Comparison of ENCODE assay signal across 1 cellular context in the genomic region with DNA sequence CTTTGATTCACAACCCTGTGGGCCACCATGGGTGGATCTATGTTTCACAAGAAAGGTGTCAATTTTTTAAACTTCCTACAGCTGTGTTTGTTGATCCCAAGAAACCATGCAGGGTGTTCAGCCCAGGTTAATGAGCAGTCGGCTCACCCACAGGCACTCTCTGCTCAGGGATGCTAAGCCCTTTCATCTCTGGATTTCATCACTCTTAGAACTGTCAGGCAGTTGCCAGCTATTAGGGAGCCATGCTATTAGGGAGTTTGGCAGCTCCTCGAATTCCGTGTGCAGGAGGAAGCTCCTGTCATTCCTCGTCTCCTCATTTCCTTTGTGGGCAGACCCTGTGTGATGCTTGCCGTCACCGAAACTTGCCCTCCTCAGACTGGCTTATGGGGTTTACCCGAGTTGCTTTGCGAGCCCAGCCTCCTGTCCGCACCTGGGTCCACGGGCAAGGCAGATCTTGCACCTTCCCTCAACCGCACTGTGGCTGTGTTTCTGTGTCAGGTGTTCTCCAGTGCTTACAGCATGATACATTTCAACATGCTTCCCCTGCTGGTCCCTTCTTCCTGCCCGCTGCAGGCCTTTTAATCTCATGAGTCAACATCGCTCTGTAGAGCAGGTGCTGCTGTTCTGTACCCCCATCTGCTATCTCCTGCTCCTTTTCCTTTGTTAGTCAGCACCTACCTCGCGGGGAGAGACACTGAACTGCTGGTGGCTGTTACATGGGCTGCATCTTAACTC.
TF ChIP-seq lines count a peak whose summit lies in the region.

No MANE protein-coding gene starts in this region.

TF ChIP-seq in HepG2, 621 proteins besides CTCF, POLR2A, EP300 and RAD21 (continued from another document):
- TF ChIP-seq, protein P1, sequence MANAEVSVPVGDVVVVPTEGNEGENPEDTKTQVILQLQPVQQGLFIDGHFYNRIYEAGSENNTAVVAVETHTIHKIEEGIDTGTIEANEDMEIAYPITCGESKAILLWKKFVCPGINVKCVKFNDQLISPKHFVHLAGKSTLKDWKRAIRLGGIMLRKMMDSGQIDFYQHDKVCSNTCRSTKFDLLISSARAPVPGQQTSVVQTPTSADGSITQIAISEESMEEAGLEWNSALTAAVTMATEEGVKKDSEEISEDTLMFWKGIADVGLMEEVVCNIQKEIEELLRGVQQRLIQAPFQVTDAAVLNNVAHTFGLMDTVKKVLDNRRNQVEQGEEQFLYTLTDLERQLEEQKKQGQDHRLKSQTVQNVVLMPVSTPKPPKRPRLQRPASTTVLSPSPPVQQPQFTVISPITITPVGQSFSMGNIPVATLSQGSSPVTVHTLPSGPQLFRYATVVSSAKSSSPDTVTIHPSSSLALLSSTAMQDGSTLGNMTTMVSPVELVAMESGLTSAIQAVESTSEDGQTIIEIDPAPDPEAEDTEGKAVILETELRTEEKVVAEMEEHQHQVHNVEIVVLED (CRISPR knock-in tag; IDR thresholded peaks at IDR 0.05; ENCODE audit: borderline replicate concordance) = no peak
- no peak for TF ChIP-seq NR1H2 (CRISPR knock-in tag; IDR thresholded peaks at IDR 0.05; ENCODE audit: borderline replicate concordance, low read depth)
- no peak for TF ChIP-seq FOXC1 (CRISPR knock-in tag; IDR thresholded peaks at IDR 0.05; ENCODE audit: borderline replicate concordance)
- TF ChIP-seq TAF1 (CRISPR knock-in tag; IDR thresholded peaks at IDR 0.05) = no peak
- TF ChIP-seq RNF219 (CRISPR knock-in tag; IDR thresholded peaks at IDR 0.05) = no peak
- 0 out of 2 replicates have a peak, but pooled peaks have one; percentile 17 for TF ChIP-seq TGIF2 (CRISPR knock-in tag; IDR thresholded peaks at IDR 0.05)
- TF ChIP-seq, protein P2, sequence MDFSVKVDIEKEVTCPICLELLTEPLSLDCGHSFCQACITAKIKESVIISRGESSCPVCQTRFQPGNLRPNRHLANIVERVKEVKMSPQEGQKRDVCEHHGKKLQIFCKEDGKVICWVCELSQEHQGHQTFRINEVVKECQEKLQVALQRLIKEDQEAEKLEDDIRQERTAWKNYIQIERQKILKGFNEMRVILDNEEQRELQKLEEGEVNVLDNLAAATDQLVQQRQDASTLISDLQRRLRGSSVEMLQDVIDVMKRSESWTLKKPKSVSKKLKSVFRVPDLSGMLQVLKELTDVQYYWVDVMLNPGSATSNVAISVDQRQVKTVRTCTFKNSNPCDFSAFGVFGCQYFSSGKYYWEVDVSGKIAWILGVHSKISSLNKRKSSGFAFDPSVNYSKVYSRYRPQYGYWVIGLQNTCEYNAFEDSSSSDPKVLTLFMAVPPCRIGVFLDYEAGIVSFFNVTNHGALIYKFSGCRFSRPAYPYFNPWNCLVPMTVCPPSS (IDR thresholded peaks at IDR 0.05) = no peak
- TF ChIP-seq ZNF605 (CRISPR knock-in tag; IDR thresholded peaks at IDR 0.05) = no peak
- no peak for TF ChIP-seq FOXP1 (IDR thresholded peaks at IDR 0.05)
- no peak for TF ChIP-seq FOXP1 (CRISPR knock-in tag; IDR thresholded peaks at IDR 0.05)
- TF ChIP-seq TFAP4 (IDR thresholded peaks at IDR 0.05; ENCODE audit: borderline replicate concordance, low read depth) = 0 out of 2 replicates have a peak, but pooled peaks have one; percentile 12
- TF ChIP-seq, protein P3, sequence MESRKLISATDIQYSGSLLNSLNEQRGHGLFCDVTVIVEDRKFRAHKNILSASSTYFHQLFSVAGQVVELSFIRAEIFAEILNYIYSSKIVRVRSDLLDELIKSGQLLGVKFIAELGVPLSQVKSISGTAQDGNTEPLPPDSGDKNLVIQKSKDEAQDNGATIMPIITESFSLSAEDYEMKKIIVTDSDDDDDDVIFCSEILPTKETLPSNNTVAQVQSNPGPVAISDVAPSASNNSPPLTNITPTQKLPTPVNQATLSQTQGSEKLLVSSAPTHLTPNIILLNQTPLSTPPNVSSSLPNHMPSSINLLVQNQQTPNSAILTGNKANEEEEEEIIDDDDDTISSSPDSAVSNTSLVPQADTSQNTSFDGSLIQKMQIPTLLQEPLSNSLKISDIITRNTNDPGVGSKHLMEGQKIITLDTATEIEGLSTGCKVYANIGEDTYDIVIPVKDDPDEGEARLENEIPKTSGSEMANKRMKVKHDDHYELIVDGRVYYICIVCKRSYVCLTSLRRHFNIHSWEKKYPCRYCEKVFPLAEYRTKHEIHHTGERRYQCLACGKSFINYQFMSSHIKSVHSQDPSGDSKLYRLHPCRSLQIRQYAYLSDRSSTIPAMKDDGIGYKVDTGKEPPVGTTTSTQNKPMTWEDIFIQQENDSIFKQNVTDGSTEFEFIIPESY (CRISPR knock-in tag; IDR thresholded peaks at IDR 0.05) = peak; percentile 24; the same call in 1 of the 2 replicates
- no peak for TF ChIP-seq MYNN (CRISPR knock-in tag; IDR thresholded peaks at IDR 0.05; ENCODE audit: low read depth)
- TF ChIP-seq NFIC (IDR thresholded peaks at IDR 0.05; ENCODE audit: low read length) = no peak
- TF ChIP-seq, protein P4, sequence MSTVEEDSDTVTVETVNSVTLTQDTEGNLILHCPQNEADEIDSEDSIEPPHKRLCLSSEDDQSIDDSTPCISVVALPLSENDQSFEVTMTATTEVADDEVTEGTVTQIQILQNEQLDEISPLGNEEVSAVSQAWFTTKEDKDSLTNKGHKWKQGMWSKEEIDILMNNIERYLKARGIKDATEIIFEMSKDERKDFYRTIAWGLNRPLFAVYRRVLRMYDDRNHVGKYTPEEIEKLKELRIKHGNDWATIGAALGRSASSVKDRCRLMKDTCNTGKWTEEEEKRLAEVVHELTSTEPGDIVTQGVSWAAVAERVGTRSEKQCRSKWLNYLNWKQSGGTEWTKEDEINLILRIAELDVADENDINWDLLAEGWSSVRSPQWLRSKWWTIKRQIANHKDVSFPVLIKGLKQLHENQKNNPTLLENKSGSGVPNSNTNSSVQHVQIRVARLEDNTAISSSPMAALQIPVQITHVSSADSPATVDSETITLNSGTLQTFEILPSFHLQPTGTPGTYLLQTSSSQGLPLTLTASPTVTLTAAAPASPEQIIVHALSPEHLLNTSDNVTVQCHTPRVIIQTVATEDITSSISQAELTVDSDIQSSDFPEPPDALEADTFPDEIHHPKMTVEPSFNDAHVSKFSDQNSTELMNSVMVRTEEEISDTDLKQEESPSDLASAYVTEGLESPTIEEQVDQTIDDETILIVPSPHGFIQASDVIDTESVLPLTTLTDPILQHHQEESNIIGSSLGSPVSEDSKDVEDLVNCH (CRISPR knock-in tag; IDR thresholded peaks at IDR 0.05) = no peak
- TF ChIP-seq ARNT (IDR thresholded peaks at IDR 0.05) = no peak
